Comparison of ENCODE assay signal across 11 cellular contexts in genomic region chr9:35697486-35697885, GRCh38. TPM values are rescaled to one million over a fixed set of nuclear protein-coding genes. Genes with fewer than 3 reads are reported as not detected.
DNase-seq lines count a peak whose midpoint lies in the region; ATAC-seq and TF ChIP-seq lines count a peak whose summit lies in the region.
"Had no signal": no experiment of that assay in that cellular context is flagged by ENCODE, and none has a peak within 500 bp of the region (broad histone marks: within the 10 kb centered on the region; RNA-seq: fewer than 3 reads in every experiment).

No MANE protein-coding gene starts in this region.

- TF ChIP-seq CTCF in nephron progenitor cell (IDR thresholded peaks at IDR 0.05), result no peak

- H3K9me3 Mint-ChIP-seq in nephron progenitor cell, result no peaks in the 10 kb centered on the region
- H3K9me3 Mint-ChIP-seq: T-cell had no signal

- H3K36me3 Mint-ChIP-seq in T-helper 17 cell (ENCODE audit: low read depth) (peaks cover 4% of the 10 kb centered on the region), nephron progenitor cell (ENCODE audit: low read depth) (peaks cover 14% of the 10 kb centered on the region)

- no peaks in the 10 kb centered on the region for H3K9me3 ChIP-seq in T-helper 17 cell (ENCODE audit: control insufficient read depth, low read length, poor library complexity, severe bottlenecking)
- H3K9me3 ChIP-seq: BE2C, HAP-1 had no signal

- ATAC-seq in T-helper 17 cell, result no peak

- H3K27me3 Mint-ChIP-seq in T-helper 17 cell (no peaks in the 10 kb centered on the region), nephron progenitor cell (ENCODE audit: low read depth, poor library complexity) (no peaks in the 10 kb centered on the region)
- H3K27me3 Mint-ChIP-seq: T-cell had no signal

- H3K4me1 Mint-ChIP-seq in T-helper 17 cell (peaks cover 10% of the 10 kb centered on the region), nephron progenitor cell (no peaks in the 10 kb centered on the region)

- H3K4me3 Mint-ChIP-seq in T-helper 17 cell (no peak overlapping the region), nephron progenitor cell (no peak overlapping the region)
- H3K4me3 Mint-ChIP-seq: T-cell had no signal

- H3K27ac Mint-ChIP-seq in T-helper 17 cell (peak overlapping the region; percentile 62), nephron progenitor cell (peak overlapping the region; percentile 81)

- DNase-seq in T-helper 17 cell (no peak), nephron progenitor cell (no peak), NCI-H1417 (lab: John Stamatoyannopoulos, UW) (no peak), NOMO-1 treated with DMSO at 0.1 percent for 48 hours (lab: John Stamatoyannopoulos, UW; ENCODE audit: unreplicated experiment) (no peak)
- DNase-seq: BE2C, erythroblast, islet precursor cell, NCI-H1092, NCI-H774, T-cell had no signal

RNA-seq across cellular contexts. Expression of gene TPM2, which starts 7.8 kb away (rescaled TPM):
- total RNA-seq in T-helper 17 cell, result 10 to 100 TPM; 29.2 to 33.9 TPM

RNA-seq across cellular contexts. Expression of gene CA9, which starts 23.8 kb away (rescaled TPM):
- total RNA-seq in T-helper 17 cell, result not detected

RNA-seq across cellular contexts. Expression of gene ARHGEF39, which starts 32.5 kb away (rescaled TPM):
- total RNA-seq in T-helper 17 cell, result 1 to 10 TPM; 1.6 to 3.1 TPM

RNA-seq across cellular contexts. Expression of gene TLN1, which starts 34.5 kb away (rescaled TPM):
- total RNA-seq in T-helper 17 cell, result 100 to 1,000 TPM; 259 to 617 TPM

RNA-seq across cellular contexts. Expression of gene CREB3, which starts 35.0 kb away (rescaled TPM):
- 10 to 100 TPM; 16.0 to 16.5 TPM for total RNA-seq in T-helper 17 cell
